ENCODE assay signal across 1 cellular context in the genomic region with DNA sequence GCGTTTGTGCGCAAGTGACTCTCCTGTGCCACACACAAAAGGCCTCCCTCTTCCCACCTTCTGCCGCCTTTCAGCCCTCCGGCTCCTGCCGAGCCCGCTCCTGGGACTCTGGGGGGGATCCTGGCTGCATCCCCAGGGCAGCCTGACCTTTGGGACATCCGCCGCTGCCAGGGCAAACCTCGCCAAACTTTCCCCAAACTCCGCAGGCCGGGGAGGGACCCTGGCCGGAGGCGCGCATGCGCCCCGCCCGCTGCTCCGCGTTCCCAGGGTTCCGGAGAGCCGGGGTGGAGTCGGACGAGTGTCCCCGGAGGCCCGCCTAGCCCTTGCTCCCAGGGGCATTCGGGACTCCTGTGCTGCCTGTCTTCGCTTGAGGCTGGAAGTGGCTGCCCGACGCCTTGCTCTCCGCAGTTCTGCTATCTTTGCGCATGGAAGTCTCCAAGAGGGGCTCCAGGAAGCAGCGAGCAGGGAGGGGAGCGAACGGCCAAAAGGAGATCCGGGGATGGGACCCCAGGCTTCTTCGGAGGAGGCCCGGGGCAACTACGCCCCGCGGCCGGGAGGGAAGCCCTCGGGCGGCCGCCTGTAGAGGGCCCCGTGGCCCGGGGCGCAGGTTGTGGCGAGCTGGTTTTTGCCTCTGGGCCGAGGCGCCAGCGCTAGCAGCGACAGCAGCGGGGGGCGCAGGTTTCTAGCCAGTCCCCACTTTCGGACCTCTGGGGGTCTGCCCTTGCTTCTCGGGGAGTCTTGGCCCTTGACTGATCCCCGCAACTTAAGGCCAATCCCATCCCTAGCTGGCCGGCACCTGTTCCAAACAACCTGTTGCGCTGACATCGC.
A peak's percentile ranks its signal among the peaks of the same experiment; 100 is the strongest.
TF ChIP-seq lines count a peak whose summit lies in the region.

No MANE protein-coding gene starts in this region.

TF ChIP-seq in K562, 482 proteins besides CTCF, POLR2A, EP300 and RAD21 (continued from another document):
- TF ChIP-seq, protein P1, sequence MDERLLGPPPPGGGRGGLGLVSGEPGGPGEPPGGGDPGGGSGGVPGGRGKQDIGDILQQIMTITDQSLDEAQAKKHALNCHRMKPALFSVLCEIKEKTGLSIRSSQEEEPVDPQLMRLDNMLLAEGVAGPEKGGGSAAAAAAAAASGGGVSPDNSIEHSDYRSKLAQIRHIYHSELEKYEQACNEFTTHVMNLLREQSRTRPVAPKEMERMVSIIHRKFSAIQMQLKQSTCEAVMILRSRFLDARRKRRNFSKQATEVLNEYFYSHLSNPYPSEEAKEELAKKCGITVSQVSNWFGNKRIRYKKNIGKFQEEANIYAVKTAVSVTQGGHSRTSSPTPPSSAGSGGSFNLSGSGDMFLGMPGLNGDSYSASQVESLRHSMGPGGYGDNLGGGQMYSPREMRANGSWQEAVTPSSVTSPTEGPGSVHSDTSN (CRISPR knock-in tag; IDR thresholded peaks at IDR 0.05; ENCODE audit: low read depth), result no peak
- TF ChIP-seq, protein P1 (tag; conservative IDR thresholded peaks at IDR 0.05; ENCODE audit: low read depth), result no peak
- TF ChIP-seq MYBL2 (IDR thresholded peaks at IDR 0.05; ENCODE audit: low read depth) (no peak), MYBL2 (CRISPR knock-in tag; IDR thresholded peaks at IDR 0.05; ENCODE audit: borderline replicate concordance) (no peak), EWSR1 (IDR thresholded peaks at IDR 0.05; ENCODE audit: borderline replicate concordance, low read depth, partially characterized antibody) (no peak), NRF1 (conservative IDR thresholded peaks at IDR 0.05 in 1 of 2, IDR thresholded peaks at IDR 0.05 in 1 of 2) (peak; percentile 75 to 76), PHF20 (IDR thresholded peaks at IDR 0.05; ENCODE audit: partially characterized antibody) (no peak), ZNF551 (CRISPR knock-in tag; IDR thresholded peaks at IDR 0.05) (no peak), U2AF1 (optimal IDR thresholded peaks at IDR 0.05; ENCODE audit: low read depth, low read length) (no peak), ZNF311 (CRISPR knock-in tag; IDR thresholded peaks at IDR 0.05) (no peak), ETS2 (tag; IDR thresholded peaks at IDR 0.05; ENCODE audit: borderline replicate concordance, poor library complexity, severe bottlenecking) (no peak)
- TF ChIP-seq, protein P2, sequence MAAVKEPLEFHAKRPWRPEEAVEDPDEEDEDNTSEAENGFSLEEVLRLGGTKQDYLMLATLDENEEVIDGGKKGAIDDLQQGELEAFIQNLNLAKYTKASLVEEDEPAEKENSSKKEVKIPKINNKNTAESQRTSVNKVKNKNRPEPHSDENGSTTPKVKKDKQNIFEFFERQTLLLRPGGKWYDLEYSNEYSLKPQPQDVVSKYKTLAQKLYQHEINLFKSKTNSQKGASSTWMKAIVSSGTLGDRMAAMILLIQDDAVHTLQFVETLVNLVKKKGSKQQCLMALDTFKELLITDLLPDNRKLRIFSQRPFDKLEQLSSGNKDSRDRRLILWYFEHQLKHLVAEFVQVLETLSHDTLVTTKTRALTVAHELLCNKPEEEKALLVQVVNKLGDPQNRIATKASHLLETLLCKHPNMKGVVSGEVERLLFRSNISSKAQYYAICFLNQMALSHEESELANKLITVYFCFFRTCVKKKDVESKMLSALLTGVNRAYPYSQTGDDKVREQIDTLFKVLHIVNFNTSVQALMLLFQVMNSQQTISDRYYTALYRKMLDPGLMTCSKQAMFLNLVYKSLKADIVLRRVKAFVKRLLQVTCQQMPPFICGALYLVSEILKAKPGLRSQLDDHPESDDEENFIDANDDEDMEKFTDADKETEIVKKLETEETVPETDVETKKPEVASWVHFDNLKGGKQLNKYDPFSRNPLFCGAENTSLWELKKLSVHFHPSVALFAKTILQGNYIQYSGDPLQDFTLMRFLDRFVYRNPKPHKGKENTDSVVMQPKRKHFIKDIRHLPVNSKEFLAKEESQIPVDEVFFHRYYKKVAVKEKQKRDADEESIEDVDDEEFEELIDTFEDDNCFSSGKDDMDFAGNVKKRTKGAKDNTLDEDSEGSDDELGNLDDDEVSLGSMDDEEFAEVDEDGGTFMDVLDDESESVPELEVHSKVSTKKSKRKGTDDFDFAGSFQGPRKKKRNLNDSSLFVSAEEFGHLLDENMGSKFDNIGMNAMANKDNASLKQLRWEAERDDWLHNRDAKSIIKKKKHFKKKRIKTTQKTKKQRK (IDR thresholded peaks at IDR 0.05; ENCODE audit: borderline replicate concordance, low read depth, low read length), result no peak
- TF ChIP-seq, protein P3, sequence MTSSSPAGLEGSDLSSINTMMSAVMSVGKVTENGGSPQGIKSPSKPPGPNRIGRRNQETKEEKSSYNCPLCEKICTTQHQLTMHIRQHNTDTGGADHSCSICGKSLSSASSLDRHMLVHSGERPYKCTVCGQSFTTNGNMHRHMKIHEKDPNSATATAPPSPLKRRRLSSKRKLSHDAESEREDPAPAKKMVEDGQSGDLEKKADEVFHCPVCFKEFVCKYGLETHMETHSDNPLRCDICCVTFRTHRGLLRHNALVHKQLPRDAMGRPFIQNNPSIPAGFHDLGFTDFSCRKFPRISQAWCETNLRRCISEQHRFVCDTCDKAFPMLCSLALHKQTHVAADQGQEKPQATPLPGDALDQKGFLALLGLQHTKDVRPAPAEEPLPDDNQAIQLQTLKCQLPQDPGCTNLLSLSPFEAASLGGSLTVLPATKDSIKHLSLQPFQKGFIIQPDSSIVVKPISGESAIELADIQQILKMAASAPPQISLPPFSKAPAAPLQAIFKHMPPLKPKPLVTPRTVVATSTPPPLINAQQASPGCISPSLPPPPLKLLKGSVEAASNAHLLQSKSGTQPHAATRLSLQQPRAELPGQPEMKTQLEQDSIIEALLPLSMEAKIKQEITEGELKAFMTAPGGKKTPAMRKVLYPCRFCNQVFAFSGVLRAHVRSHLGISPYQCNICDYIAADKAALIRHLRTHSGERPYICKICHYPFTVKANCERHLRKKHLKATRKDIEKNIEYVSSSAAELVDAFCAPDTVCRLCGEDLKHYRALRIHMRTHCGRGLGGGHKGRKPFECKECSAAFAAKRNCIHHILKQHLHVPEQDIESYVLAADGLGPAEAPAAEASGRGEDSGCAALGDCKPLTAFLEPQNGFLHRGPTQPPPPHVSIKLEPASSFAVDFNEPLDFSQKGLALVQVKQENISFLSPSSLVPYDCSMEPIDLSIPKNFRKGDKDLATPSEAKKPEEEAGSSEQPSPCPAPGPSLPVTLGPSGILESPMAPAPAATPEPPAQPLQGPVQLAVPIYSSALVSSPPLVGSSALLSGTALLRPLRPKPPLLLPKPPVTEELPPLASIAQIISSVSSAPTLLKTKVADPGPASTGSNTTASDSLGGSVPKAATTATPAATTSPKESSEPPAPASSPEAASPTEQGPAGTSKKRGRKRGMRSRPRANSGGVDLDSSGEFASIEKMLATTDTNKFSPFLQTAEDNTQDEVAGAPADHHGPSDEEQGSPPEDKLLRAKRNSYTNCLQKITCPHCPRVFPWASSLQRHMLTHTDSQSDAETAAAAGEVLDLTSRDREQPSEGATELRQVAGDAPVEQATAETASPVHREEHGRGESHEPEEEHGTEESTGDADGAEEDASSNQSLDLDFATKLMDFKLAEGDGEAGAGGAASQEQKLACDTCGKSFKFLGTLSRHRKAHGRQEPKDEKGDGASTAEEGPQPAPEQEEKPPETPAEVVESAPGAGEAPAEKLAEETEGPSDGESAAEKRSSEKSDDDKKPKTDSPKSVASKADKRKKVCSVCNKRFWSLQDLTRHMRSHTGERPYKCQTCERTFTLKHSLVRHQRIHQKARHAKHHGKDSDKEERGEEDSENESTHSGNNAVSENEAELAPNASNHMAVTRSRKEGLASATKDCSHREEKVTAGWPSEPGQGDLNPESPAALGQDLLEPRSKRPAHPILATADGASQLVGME (CRISPR knock-in tag; IDR thresholded peaks at IDR 0.05), result no peak
- TF ChIP-seq, protein P4, sequence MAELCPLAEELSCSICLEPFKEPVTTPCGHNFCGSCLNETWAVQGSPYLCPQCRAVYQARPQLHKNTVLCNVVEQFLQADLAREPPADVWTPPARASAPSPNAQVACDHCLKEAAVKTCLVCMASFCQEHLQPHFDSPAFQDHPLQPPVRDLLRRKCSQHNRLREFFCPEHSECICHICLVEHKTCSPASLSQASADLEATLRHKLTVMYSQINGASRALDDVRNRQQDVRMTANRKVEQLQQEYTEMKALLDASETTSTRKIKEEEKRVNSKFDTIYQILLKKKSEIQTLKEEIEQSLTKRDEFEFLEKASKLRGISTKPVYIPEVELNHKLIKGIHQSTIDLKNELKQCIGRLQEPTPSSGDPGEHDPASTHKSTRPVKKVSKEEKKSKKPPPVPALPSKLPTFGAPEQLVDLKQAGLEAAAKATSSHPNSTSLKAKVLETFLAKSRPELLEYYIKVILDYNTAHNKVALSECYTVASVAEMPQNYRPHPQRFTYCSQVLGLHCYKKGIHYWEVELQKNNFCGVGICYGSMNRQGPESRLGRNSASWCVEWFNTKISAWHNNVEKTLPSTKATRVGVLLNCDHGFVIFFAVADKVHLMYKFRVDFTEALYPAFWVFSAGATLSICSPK (IDR thresholded peaks at IDR 0.05; ENCODE audit: borderline replicate concordance), result no peak
